20 cellular contexts compared by ENCODE assay signal in the genomic region with DNA sequence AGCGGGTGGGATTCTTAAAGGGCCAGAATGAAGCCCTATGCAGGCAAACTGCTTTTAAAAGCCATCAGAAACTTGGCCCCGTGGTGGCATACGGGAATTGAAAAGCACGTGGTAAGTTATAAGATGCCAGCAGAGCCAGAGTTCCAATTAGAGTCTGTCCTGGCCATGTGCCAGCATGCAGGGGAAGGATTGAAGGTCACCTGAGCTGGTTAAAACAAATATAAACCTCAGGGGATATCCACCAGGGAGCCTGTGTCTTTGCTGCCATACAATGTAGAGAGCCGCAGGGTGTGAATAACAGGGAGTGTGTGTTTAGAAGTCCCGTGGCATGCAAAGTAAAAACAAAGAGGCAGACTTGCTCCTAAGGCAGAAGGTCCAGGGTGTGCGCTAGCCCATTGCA.
DNase-seq lines count a peak whose midpoint lies in the region; ATAC-seq, FAIRE-seq and TF ChIP-seq lines count a peak whose summit lies in the region.
"Had no signal": no experiment of that assay in that cellular context is flagged by ENCODE, and none has a peak within 500 bp of the region (broad histone marks: within the 10 kb centered on the region; RNA-seq: fewer than 3 reads in every experiment).

No MANE protein-coding gene starts in this region.

- TF ChIP-seq EP300 in HepG2 (IDR thresholded peaks at IDR 0.05; ENCODE audit: low read depth in 2 of 2, low read length in 2 of 2) (no peak), HepG2 (CRISPR knock-in tag; IDR thresholded peaks at IDR 0.05; ENCODE audit: borderline replicate concordance) (no peak)

- CTCF ChIA-PET in HepG2 (lab: Yijun Ruan, JAX; ENCODE audit: low intra/inter-chr PET ratio, low total read pairs) = no interaction called here

- H3K4me3 ChIP-seq in HepG2 (replicated peaks in 1 of 3; ENCODE audit: insufficient read depth in 1 of 3, low read depth in 2 of 3, low read length in 3 of 3) = no peak overlapping the region
- H3K4me3 ChIP-seq: GM12878, GM23248 had no signal

- no peak overlapping the region for H3K27ac ChIP-seq in HepG2 (ENCODE audit: extremely low read length, insufficient read depth, low read length)
- H3K27ac ChIP-seq: GM23248, HL-60 had no signal

- H3K27me3 ChIP-seq in HepG2 (ENCODE audit: control insufficient read depth in 1 of 2, insufficient read depth in 2 of 2, low read length in 2 of 2) = no peaks in the 10 kb centered on the region
- H3K27me3 ChIP-seq: BE2C had no signal

- BruUV-seq in HepG2 (replicated peaks; lab: Mats Ljungman, UMichigan) = no TSS peak

- POLR2A ChIA-PET in HepG2 (lab: Yijun Ruan, JAX) = no interaction called here

- no peak for FAIRE-seq in HepG2 (lab: Jason Lieb, UNC)
- FAIRE-seq: GM12878 had no signal

- ATAC-seq in HepG2 (peak; percentile 52; the same call in 2 of the 3 replicates), HG03442 (IDR thresholded peaks at IDR 0.05; ENCODE audit: unreplicated experiment) (no peak), GM18498 (IDR thresholded peaks at IDR 0.05; ENCODE audit: unreplicated experiment) (no peak)
- ATAC-seq: GM12878, Right ventricle myocardium inferior had no signal

- DNase-seq in NCI-H748 (lab: John Stamatoyannopoulos, UW; ENCODE audit: unreplicated experiment) (peak; percentile 0), NCI-H748 treated with DMSO at 0.1 percent for 48 hours (lab: John Stamatoyannopoulos, UW) (no peak), NCI-H69 (lab: John Stamatoyannopoulos, UW) (peak; percentile 65), HepG2 (ENCODE audit: low spot score) (no peak), globus pallidus (ENCODE audit: low spot score) (no peak)
- DNase-seq: BE2C, DMS79, GM23248, H9, HFFc6, KG1, NCI-H1092 treated with DMSO at 0.1 percent for 48 hours, NCI-H1694 treated with DMSO at 0.1 percent for 48 hours, NCI-H226, NCI-H510A treated with DMSO at 0.1 percent for 48 hours had no signal

- no peak overlapping the region for H3K9ac ChIP-seq in HepG2 (ENCODE audit: insufficient read depth, low read depth, low read length)
- H3K9ac ChIP-seq: GM23248 had no signal

- 2% methylated on average over 7 of the region's 7 CpGs for WGBS in HepG2 (ENCODE audit: low lambda C conversion rate)

- H3K4me2 ChIP-seq in HepG2 (ENCODE audit: low read depth, low read length) = no peak overlapping the region

- TF ChIP-seq RAD21 in HepG2 (CRISPR knock-in tag; IDR thresholded peaks at IDR 0.05) = no peak

- in situ Hi-C loops in HepG2 (cut with HindIII; ENCODE audit: extremely low pct_ligation_motif_present, low pct_unique_long_range_greater_than_20kb) = no loop called here

- H3K36me3 ChIP-seq in HepG2 (replicated peaks in 1 of 2; ENCODE audit: control insufficient read depth in 1 of 2, insufficient read depth in 2 of 2, low read length in 2 of 2) = no peaks in the 10 kb centered on the region
- H3K36me3 ChIP-seq: BE2C had no signal

- H4K20me1 ChIP-seq in HepG2 (ENCODE audit: insufficient read depth, low read length) = no peaks in the 10 kb centered on the region

- no peaks in the 10 kb centered on the region for H3K79me2 ChIP-seq in HepG2 (ENCODE audit: insufficient read depth, low read length)

- intact Hi-C loops in HepG2 (cut with micrococcal nuclease; ENCODE audit: unreplicated experiment) = no loop called here

- H3K9me3 ChIP-seq in HepG2 (ENCODE audit: low read length) = peaks cover 83% of the 10 kb centered on the region
- H3K9me3 ChIP-seq: BE2C had no signal

- no peak for TF ChIP-seq POLR2A in HepG2 (IDR thresholded peaks at IDR 0.05; ENCODE audit: insufficient read depth in 1 of 2, low read depth in 2 of 2, low read length in 2 of 2)

- no peak for TF ChIP-seq CTCF in HepG2 (CRISPR knock-in tag; IDR thresholded peaks at IDR 0.05)

- H2AFZ ChIP-seq in HepG2 (ENCODE audit: low read length) = no peak overlapping the region
- H2AFZ ChIP-seq: GM23248 had no signal

- H3K4me1 ChIP-seq in HepG2 (ENCODE audit: insufficient read depth, low read length) = no peaks in the 10 kb centered on the region
- H3K4me1 ChIP-seq: BE2C had no signal

TF ChIP-seq in HepG2, 621 proteins besides CTCF, POLR2A, EP300 and RAD21:
- TF ChIP-seq, protein P1, sequence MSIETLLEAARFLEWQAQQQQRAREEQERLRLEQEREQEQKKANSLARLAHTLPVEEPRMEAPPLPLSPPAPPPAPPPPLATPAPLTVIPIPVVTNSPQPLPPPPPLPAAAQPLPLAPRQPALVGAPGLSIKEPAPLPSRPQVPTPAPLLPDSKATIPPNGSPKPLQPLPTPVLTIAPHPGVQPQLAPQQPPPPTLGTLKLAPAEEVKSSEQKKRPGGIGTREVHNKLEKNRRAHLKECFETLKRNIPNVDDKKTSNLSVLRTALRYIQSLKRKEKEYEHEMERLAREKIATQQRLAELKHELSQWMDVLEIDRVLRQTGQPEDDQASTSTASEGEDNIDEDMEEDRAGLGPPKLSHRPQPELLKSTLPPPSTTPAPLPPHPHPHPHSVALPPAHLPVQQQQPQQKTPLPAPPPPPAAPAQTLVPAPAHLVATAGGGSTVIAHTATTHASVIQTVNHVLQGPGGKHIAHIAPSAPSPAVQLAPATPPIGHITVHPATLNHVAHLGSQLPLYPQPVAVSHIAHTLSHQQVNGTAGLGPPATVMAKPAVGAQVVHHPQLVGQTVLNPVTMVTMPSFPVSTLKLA (IDR thresholded peaks at IDR 0.05) = 0 out of 2 replicates have a peak, but pooled peaks have one; percentile 7
- no peak for TF ChIP-seq GZF1 (CRISPR knock-in tag; IDR thresholded peaks at IDR 0.05)
TF ChIP-seq in HepG2: peak in this region for 1.

Comparison
In these comparisons a context has a peak if more than half of its experiments do, and no peak if none do; other contexts are left out.
1. DNase-seq: peak in NCI-H748 (single experiment) and NCI-H69 (single experiment); none in NCI-H748 treated with DMSO at 0.1 percent for 48 hours (single experiment), HepG2 (single experiment) and globus pallidus (single experiment).